Comparison of ENCODE assay signal across 8 cellular contexts in the genomic region with DNA sequence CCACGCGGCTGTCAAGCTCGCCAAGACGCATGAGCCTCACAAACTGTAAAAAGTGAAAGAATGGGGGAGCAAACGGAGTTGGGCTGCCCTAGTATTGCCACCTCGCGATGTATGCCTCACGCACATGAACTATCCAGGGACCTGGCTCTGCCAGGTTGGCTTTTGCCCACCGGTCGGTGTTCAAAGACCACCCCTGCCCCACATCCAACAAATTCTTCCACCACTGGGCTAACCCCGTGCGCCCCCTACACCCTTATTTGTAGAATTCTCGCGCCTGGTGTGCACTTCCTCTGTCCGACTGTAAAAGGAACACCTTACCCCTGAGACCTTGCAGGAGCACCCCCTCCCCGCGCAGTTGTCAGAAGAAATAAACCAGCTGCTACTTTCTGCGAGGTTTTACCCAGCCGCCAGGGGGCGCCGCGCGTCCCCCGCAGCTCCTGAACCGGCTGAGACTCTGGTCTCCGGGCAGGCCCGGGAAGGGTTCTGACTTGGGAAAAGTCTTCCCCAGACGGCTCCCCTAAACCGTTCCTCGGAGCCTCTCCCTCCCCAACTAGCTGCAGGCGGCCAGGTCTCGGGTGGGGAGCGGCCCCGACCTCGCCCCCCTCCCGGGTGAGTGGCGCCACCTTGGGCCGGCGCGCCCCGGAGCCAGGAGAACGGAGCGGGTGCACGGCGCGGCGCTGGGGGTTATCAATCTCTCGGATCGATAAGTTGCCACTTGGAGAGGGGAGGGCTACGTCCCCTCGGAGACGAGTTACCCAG. TPM values are rescaled to one million over a fixed set of nuclear protein-coding genes. Genes with fewer than 3 reads are reported as not detected.
A peak's percentile ranks its signal among the peaks of the same experiment; 100 is the strongest.
DNase-seq lines count a peak whose midpoint lies in the region; ATAC-seq and TF ChIP-seq lines count a peak whose summit lies in the region.

No MANE protein-coding gene starts in this region.

- 0% methylated on average over 8 to 13 of the region's 52 CpGs for WGBS in gastroesophageal sphincter (ENCODE audit: low coverage in 1 of 2), 2 donors
- WGBS in neuronal stem cell (ENCODE audit: extremely low coverage in 2 of 2, insufficient read length in 2 of 2, insufficient replicate concordance in 1 of 2), 2 donors: no CpG with 5 or more reads among the region's 52 CpGs

- intact Hi-C loops in A673 (cut with micrococcal nuclease; ENCODE audit: unreplicated experiment): loop anchor here (2.0 to 5.0 kb wide), 4 partner anchors 100 to 365 kb away; no protein-coding TSS in a partner anchor
- intact Hi-C loops in activated T-helper 1 cell treated with anti-CD3 and anti-CD28 coated beads, Interleukin-12 subunit alpha, Interleukin-12 subunit beta, Interleukin-2, Interleukin-4 antibody, amounts not matched to agents 30 ng/mL and 10 ng/mL and 1 ng/mL, durations not matched to agents 14 hours and 24 hours and 36 hours (cut with micrococcal nuclease): loop anchor here (2.0 to 10.0 kb wide), 2 partner anchors 353 to 453 kb away; no protein-coding TSS in a partner anchor

- H3K9me3 Mint-ChIP-seq in activated T-helper 1 cell treated with anti-CD3 and anti-CD28 coated beads, Interleukin-12 subunit alpha, Interleukin-12 subunit beta, Interleukin-2, Interleukin-4 antibody, amounts not matched to agents 30 ng/mL and 10 ng/mL and 1 ng/mL, durations not matched to agents 14 hours and 24 hours and 36 hours: no peaks in the 10 kb centered on the region

- H3K18ac ChIP-seq in neuronal stem cell (ENCODE audit: low read length): peak overlapping the region; percentile 93

- peak; percentile 26 for ATAC-seq in gastroesophageal sphincter
- no peak for ATAC-seq in GM21390 (IDR thresholded peaks at IDR 0.05; ENCODE audit: unreplicated experiment)
- ATAC-seq in HG02763 (IDR thresholded peaks at IDR 0.05; ENCODE audit: unreplicated experiment): no peak

- H3K27ac Mint-ChIP-seq in activated T-helper 1 cell treated with anti-CD3 and anti-CD28 coated beads, Interleukin-12 subunit alpha, Interleukin-12 subunit beta, Interleukin-2, Interleukin-4 antibody, amounts not matched to agents 30 ng/mL and 10 ng/mL and 1 ng/mL, durations not matched to agents 14 hours and 24 hours and 36 hours: peak overlapping the region; percentile 49

- peaks cover 6% of the 10 kb centered on the region for H3K79me1 ChIP-seq in neuronal stem cell (ENCODE audit: low read depth, low read length)

- H2AK5ac ChIP-seq in neuronal stem cell (ENCODE audit: low read depth, low read length): peak overlapping the region; percentile 75

- H3K23ac ChIP-seq in neuronal stem cell (ENCODE audit: low read depth, low read length, poor library complexity): peak overlapping the region; percentile 65

- TF ChIP-seq EP300 in gastroesophageal sphincter (IDR thresholded peaks at IDR 0.05): no peak

- H2BK120ac ChIP-seq in neuronal stem cell (ENCODE audit: low read depth, low read length): peak overlapping the region; percentile 97

- H3K9me3 ChIP-seq in A673 (ENCODE audit: low read depth, low read length, poor library complexity, severe bottlenecking) (no peaks in the 10 kb centered on the region), gastroesophageal sphincter (no peaks in the 10 kb centered on the region), neuronal stem cell (replicated peaks in 1 of 2; ENCODE audit: control insufficient read depth in 2 of 2, insufficient read depth in 1 of 2, low read depth in 1 of 2, low read length in 2 of 2) (no peaks in the 10 kb centered on the region)

- no peak overlapping the region for H3K4ac ChIP-seq in neuronal stem cell (ENCODE audit: low read length)

- H4K8ac ChIP-seq in neuronal stem cell (ENCODE audit: low read depth, low read length): peak overlapping the region; percentile 65

- peak overlapping the region; percentile 90 for H2BK12ac ChIP-seq in neuronal stem cell (ENCODE audit: low read length)

- H3K4me3 Mint-ChIP-seq in activated T-helper 1 cell treated with anti-CD3 and anti-CD28 coated beads, Interleukin-12 subunit alpha, Interleukin-12 subunit beta, Interleukin-2, Interleukin-4 antibody, amounts not matched to agents 30 ng/mL and 10 ng/mL and 1 ng/mL, durations not matched to agents 14 hours and 24 hours and 36 hours: peak overlapping the region; percentile 84

- peak overlapping the region; percentile 97 for H2BK5ac ChIP-seq in neuronal stem cell (ENCODE audit: low read length)

- H3K36me3 Mint-ChIP-seq in activated T-helper 1 cell treated with anti-CD3 and anti-CD28 coated beads, Interleukin-12 subunit alpha, Interleukin-12 subunit beta, Interleukin-2, Interleukin-4 antibody, amounts not matched to agents 30 ng/mL and 10 ng/mL and 1 ng/mL, durations not matched to agents 14 hours and 24 hours and 36 hours (ENCODE audit: low read depth): no peaks in the 10 kb centered on the region

- peak; percentile 83 for DNase-seq in A673 (ENCODE audit: low spot score)
- DNase-seq in GM20000 (ENCODE audit: low spot score): peak; percentile 89
- DNase-seq in NCI-H82 (lab: John Stamatoyannopoulos, UW): peak; percentile 89
- peak; percentile 41 for DNase-seq in activated T-helper 1 cell treated with anti-CD3 and anti-CD28 coated beads, Interleukin-12 subunit alpha, Interleukin-12 subunit beta, Interleukin-2, Interleukin-4 antibody, amounts not matched to agents 30 ng/mL and 10 ng/mL and 1 ng/mL, durations not matched to agents 14 hours and 24 hours and 36 hours (ENCODE audit: low spot score)
- peak; percentile 66 for DNase-seq in neuronal stem cell (ENCODE audit: low spot score)

- H3K4me1 ChIP-seq in A673 (ENCODE audit: insufficient read depth, low read length, poor library complexity, severe bottlenecking) (peaks cover 32% of the 10 kb centered on the region), gastroesophageal sphincter (peaks cover 0 to 47% (median 9%) of the 10 kb centered on the region in 3 donors), neuronal stem cell (ENCODE audit: control insufficient read depth in 2 of 2, insufficient read depth in 1 of 2, low read depth in 1 of 2, low read length in 2 of 2) (peaks cover 14 to 32% of the 10 kb centered on the region in 2 donors)

- peak; percentile 90 for TF ChIP-seq CTCF in A673 (conservative IDR thresholded peaks at IDR 0.05; ENCODE audit: low read depth, low read length)
- TF ChIP-seq CTCF in GM20000 (IDR thresholded peaks at IDR 0.05; ENCODE audit: extremely low read depth, missing control alignments): peak; percentile 43
- peak; percentile 71 to 95 (median 80) for TF ChIP-seq CTCF in gastroesophageal sphincter (IDR thresholded peaks at IDR 0.05)

- no peak overlapping the region for H4K91ac ChIP-seq in neuronal stem cell (ENCODE audit: low read depth, low read length, poor library complexity)

- peak overlapping the region; percentile 82 for H3K14ac ChIP-seq in neuronal stem cell (ENCODE audit: low read length)

- peak overlapping the region; percentile 81 for H3K9ac ChIP-seq in neuronal stem cell (ENCODE audit: low read depth, low read length, poor library complexity)

- H3K4me3 ChIP-seq in A673 (ENCODE audit: low read depth, low read length, poor library complexity, severe bottlenecking) (peak overlapping the region; percentile 77), gastroesophageal sphincter (peak overlapping the region; percentile 77 to 88), neuronal stem cell (ENCODE audit: low read length in 2 of 2) (peak overlapping the region; percentile 66 to 90)

- peak overlapping the region; percentile 84 for H2AFZ ChIP-seq in neuronal stem cell (ENCODE audit: low read length)

- POLR2A ChIA-PET in A673 (lab: Charles Lee; ENCODE audit: low non-redundant PET): interaction anchor here (0.6 kb wide), 1 partner anchor 155 kb away, joined by 3 read pairs; no protein-coding TSS in a partner anchor

- peaks cover 58% of the 10 kb centered on the region for H3K27me3 Mint-ChIP-seq in activated T-helper 1 cell treated with anti-CD3 and anti-CD28 coated beads, Interleukin-12 subunit alpha, Interleukin-12 subunit beta, Interleukin-2, Interleukin-4 antibody, amounts not matched to agents 30 ng/mL and 10 ng/mL and 1 ng/mL, durations not matched to agents 14 hours and 24 hours and 36 hours (ENCODE audit: insufficient read depth)

- H3K27ac ChIP-seq in A673 (ENCODE audit: low read depth, low read length, poor library complexity, severe bottlenecking): no peak overlapping the region
- H3K27ac ChIP-seq in gastroesophageal sphincter: peak overlapping the region in 3 of 4 donors; percentile 92 to 98 (median 96)
- no peak overlapping the region for H3K27ac ChIP-seq in neuronal stem cell (replicated peaks; ENCODE audit: low read length)

- no TSS peak for BruUV-seq in A673 (replicated peaks; lab: Mats Ljungman, UMichigan)

- H3K36me3 ChIP-seq in A673 (ENCODE audit: insufficient read depth, low read length, poor library complexity, severe bottlenecking): no peaks in the 10 kb centered on the region
- no peaks in the 10 kb centered on the region for H3K36me3 ChIP-seq in gastroesophageal sphincter
- peaks cover 0 to 9% of the 10 kb centered on the region in 2 donors for H3K36me3 ChIP-seq in neuronal stem cell (replicated peaks in 1 of 2; ENCODE audit: control insufficient read depth in 2 of 2, insufficient read depth in 2 of 2, low read length in 2 of 2)

- H3K4me1 Mint-ChIP-seq in activated T-helper 1 cell treated with anti-CD3 and anti-CD28 coated beads, Interleukin-12 subunit alpha, Interleukin-12 subunit beta, Interleukin-2, Interleukin-4 antibody, amounts not matched to agents 30 ng/mL and 10 ng/mL and 1 ng/mL, durations not matched to agents 14 hours and 24 hours and 36 hours (ENCODE audit: low read depth): peaks cover 5% of the 10 kb centered on the region

- CTCF ChIA-PET in A673 (lab: Charles Lee): interaction anchor here (0.6 to 2.0 kb wide), 11 partner anchors 10 to 949 kb away, joined by 3 to 11 read pairs (median 4); no protein-coding TSS in a partner anchor

- H3K27me3 ChIP-seq in A673 (replicated peaks; ENCODE audit: insufficient read depth, low read depth, low read length, poor library complexity) (no peaks in the 10 kb centered on the region), gastroesophageal sphincter (peaks cover 9% of the 10 kb centered on the region), neuronal stem cell (ENCODE audit: control insufficient read depth in 3 of 3, insufficient read depth in 3 of 3, low read depth in 1 of 3, low read length in 3 of 3) (peaks cover 0 to 22% (median 2%) of the 10 kb centered on the region in 3 experiments)

- H3K4me2 ChIP-seq in neuronal stem cell (ENCODE audit: insufficient read depth, low read length, poor library complexity, severe bottlenecking): peak overlapping the region; percentile 89

- peak overlapping the region; percentile 97 for H2BK15ac ChIP-seq in neuronal stem cell (ENCODE audit: low read length)

- TF ChIP-seq POLR2A in gastroesophageal sphincter (IDR thresholded peaks at IDR 0.05): peak in 1 of 2 donors; percentile 14

RNA-seq across cellular contexts. Expression of a gene that starts 1.7 kb away (rescaled TPM):
- total RNA-seq in A673 (2021): 11.1 and 12.5 TPM in 2 replicates
- not detected in 2 replicates for total RNA-seq in activated T-helper 1 cell treated with anti-CD3 and anti-CD28 coated beads, Interleukin-12 subunit alpha, Interleukin-12 subunit beta, Interleukin-2, Interleukin-4 antibody, amounts not matched to agents 30 ng/mL and 10 ng/mL and 1 ng/mL, durations not matched to agents 14 hours and 24 hours and 36 hours
- 10 to 100 TPM in 1 of 4 donors, 1 to 10 TPM in 3; 7.0 to 19.7 (median 8.4) TPM for total RNA-seq in gastroesophageal sphincter
- 27.7 TPM for polyA plus RNA-seq in neuronal stem cell (2013, experiment 1 of 2)
- polyA plus RNA-seq in neuronal stem cell (2013, experiment 2 of 2): 27.1 TPM

Comparison
In these comparisons a context has a peak if more than half of its experiments do, and no peak if none do; other contexts are left out.
1. H3K27ac ChIP-seq: peak in gastroesophageal sphincter (3 of 4); none in A673 (single experiment) and neuronal stem cell (single experiment).
2. Peak in every context shown above with its lines, with median percentiles within 50 percentile points of each other: DNase-seq, H3K4me3 ChIP-seq and CTCF ChIP-seq.